12 cellular contexts compared by ENCODE assay signal in genomic region chr10:100506596-100507356, GRCh38. TPM values are rescaled to one million over a fixed set of nuclear protein-coding genes. Genes with fewer than 3 reads are reported as not detected.
DNase-seq lines count a peak whose midpoint lies in the region; ATAC-seq and TF ChIP-seq lines count a peak whose summit lies in the region.
"Had no signal": no experiment of that assay in that cellular context is flagged by ENCODE, and none has a peak within 500 bp of the region (broad histone marks: within the 10 kb centered on the region; RNA-seq: fewer than 3 reads in every experiment).

No MANE protein-coding gene starts in this region.

- CTCF ChIA-PET in activated CD4-positive, alpha-beta T cell treated with anti-CD3 and anti-CD28 coated beads, Interleukin-2, amount 10 ng/mL, durations not matched to agents 7 days and 5 days (lab: Charles Lee), result interaction anchor here (0.9 to 12.7 kb wide), 5 partner anchors 12 to 157 kb away, joined by 3 to 170 read pairs (median 69); partner anchors contain the start of genes NDUFB8 and SEC31B

- TF ChIP-seq CTCF in osteoblast (IDR thresholded peaks at IDR 0.05; ENCODE audit: extremely low read depth, low read depth, low read length), result no peak

- H3K36me3 ChIP-seq in KOPT-K1 (ENCODE audit: insufficient read depth, low read length) (peaks cover 61% of the 10 kb centered on the region), osteoblast (ENCODE audit: insufficient read depth, low read length) (no peaks in the 10 kb centered on the region)
- H3K36me3 ChIP-seq: MG63 had no signal

- no peak overlapping the region for H3K4me2 ChIP-seq in osteoblast (ENCODE audit: insufficient read depth, low read length)
- H3K4me2 ChIP-seq: smooth muscle cell had no signal

- peaks cover 14% of the 10 kb centered on the region for H3K4me1 ChIP-seq in osteoblast (ENCODE audit: insufficient read depth, low read length)

- H3K27ac Mint-ChIP-seq in activated CD4-positive, alpha-beta T cell treated with anti-CD3 and anti-CD28 coated beads, Interleukin-2, amount 10 ng/mL, durations not matched to agents 7 days and 5 days, result peak overlapping the region; percentile 93
- peak overlapping the region; percentile 97 for H3K27ac Mint-ChIP-seq in activated naive CD4-positive, alpha-beta T cell treated with anti-CD3 and anti-CD28 coated beads, Interleukin-2, amount 50 U/mL, for 72 hours
- H3K27ac Mint-ChIP-seq: activated B cell treated with CpG ODN at 0.5 μM for 24 hours had no signal

- no peaks in the 10 kb centered on the region for H3K27me3 Mint-ChIP-seq in activated CD4-positive, alpha-beta T cell treated with anti-CD3 and anti-CD28 coated beads, Interleukin-2, amount 10 ng/mL, durations not matched to agents 7 days and 5 days
- H3K27me3 Mint-ChIP-seq: activated B cell treated with CpG ODN at 0.5 μM for 24 hours had no signal

- peaks cover 97% of the 10 kb centered on the region for H3K4me1 Mint-ChIP-seq in activated CD4-positive, alpha-beta T cell treated with anti-CD3 and anti-CD28 coated beads, Interleukin-2, amount 10 ng/mL, durations not matched to agents 7 days and 5 days
- H3K4me1 Mint-ChIP-seq: activated B cell treated with CpG ODN at 0.5 μM for 24 hours had no signal

- no peak overlapping the region for H2AFZ ChIP-seq in osteoblast (ENCODE audit: low read length)

- H3K9me3 Mint-ChIP-seq in activated CD4-positive, alpha-beta T cell treated with anti-CD3 and anti-CD28 coated beads, Interleukin-2, amount 10 ng/mL, durations not matched to agents 7 days and 5 days, result no peaks in the 10 kb centered on the region
- H3K9me3 Mint-ChIP-seq in activated naive CD4-positive, alpha-beta T cell treated with anti-CD3 and anti-CD28 coated beads, Interleukin-2, amount 50 U/mL, for 72 hours, result no peaks in the 10 kb centered on the region
- H3K9me3 Mint-ChIP-seq: activated B cell treated with CpG ODN at 0.5 μM for 24 hours had no signal

- peak overlapping the region; percentile 99 for H3K27ac ChIP-seq in KOPT-K1 (ENCODE audit: low read depth, low read length, poor library complexity, severe bottlenecking)
- H3K27ac ChIP-seq in osteoblast (ENCODE audit: low read depth, low read length), result peak overlapping the region; percentile 41

- POLR2A ChIA-PET in activated CD4-positive, alpha-beta T cell treated with anti-CD3 and anti-CD28 coated beads, Interleukin-2, amount 10 ng/mL, durations not matched to agents 7 days and 5 days (lab: Charles Lee), result interaction anchor here (0.7 kb wide), 1 partner anchor 220 kb away, joined by 3 read pairs; the partner anchor contains the start of gene BLOC1S2

- peaks cover 60% of the 10 kb centered on the region for H3K36me3 Mint-ChIP-seq in activated CD4-positive, alpha-beta T cell treated with anti-CD3 and anti-CD28 coated beads, Interleukin-2, amount 10 ng/mL, durations not matched to agents 7 days and 5 days (ENCODE audit: low read depth)
- H3K36me3 Mint-ChIP-seq in activated naive CD4-positive, alpha-beta T cell treated with anti-CD3 and anti-CD28 coated beads, Interleukin-2, amount 50 U/mL, for 72 hours, result peaks cover 23 to 56% of the 10 kb centered on the region in 2 donors

- no peak for DNase-seq in activated CD4-positive, alpha-beta T cell treated with anti-CD3 and anti-CD28 coated beads, Interleukin-2, amount 10 ng/mL, durations not matched to agents 7 days and 5 days
- DNase-seq in activated CD4-positive, alpha-beta T cell treated with anti-CD3 and anti-CD28 coated beads for 4 hours, result no peak
- peak in 1 of 2 donors; percentile 34 for DNase-seq in activated naive CD4-positive, alpha-beta T cell treated with anti-CD3 and anti-CD28 coated beads, Interleukin-2, amount 50 U/mL, for 72 hours (ENCODE audit: low spot score in 2 of 2)
- peak; percentile 96 for DNase-seq in osteoblast (ENCODE audit: insufficient read length, low spot score, missing footprints)
- DNase-seq in NCI-H146 treated with DMSO at 0.1 percent for 48 hours (lab: John Stamatoyannopoulos, UW; ENCODE audit: unreplicated experiment), result no peak
- DNase-seq in anterior cingulate cortex (lab: John Stamatoyannopoulos, UW), result no peak
- DNase-seq: activated B cell treated with CpG ODN at 0.5 μM for 24 hours, MG63, SHP77 had no signal

- no peak overlapping the region for H3K4me3 ChIP-seq in osteoblast (ENCODE audit: insufficient read depth, low read length)
- H3K4me3 ChIP-seq: MG63, smooth muscle cell had no signal

- H3K79me2 ChIP-seq in osteoblast (ENCODE audit: insufficient read depth, low read length), result no peaks in the 10 kb centered on the region

- H3K27me3 ChIP-seq in osteoblast (ENCODE audit: insufficient read depth, low read length), result no peaks in the 10 kb centered on the region
- H3K27me3 ChIP-seq: MG63 had no signal

- H4K20me1 ChIP-seq in osteoblast (ENCODE audit: insufficient read depth, low read length), result no peaks in the 10 kb centered on the region

- H3K9me3 ChIP-seq in KOPT-K1 (ENCODE audit: insufficient read depth, low read length, poor library complexity, severe bottlenecking), result no peaks in the 10 kb centered on the region
- no peaks in the 10 kb centered on the region for H3K9me3 ChIP-seq in osteoblast (ENCODE audit: low read depth, low read length)
- H3K9me3 ChIP-seq: MG63 had no signal

- H3K4me3 Mint-ChIP-seq in activated CD4-positive, alpha-beta T cell treated with anti-CD3 and anti-CD28 coated beads, Interleukin-2, amount 10 ng/mL, durations not matched to agents 7 days and 5 days, result peak overlapping the region; percentile 78
- H3K4me3 Mint-ChIP-seq: activated B cell treated with CpG ODN at 0.5 μM for 24 hours had no signal

- ATAC-seq in activated naive CD4-positive, alpha-beta T cell treated with anti-CD3 and anti-CD28 coated beads, Interleukin-2, amount 50 U/mL, for 72 hours, result peak; percentile 59 to 66
- ATAC-seq in GM21423 (IDR thresholded peaks at IDR 0.05; ENCODE audit: unreplicated experiment), result no peak

RNA-seq across cellular contexts. Expression of gene SEC31B, which starts 12.9 kb away (rescaled TPM):
- total RNA-seq in activated CD4-positive, alpha-beta T cell treated with anti-CD3 and anti-CD28 coated beads, Interleukin-2, amount 10 ng/mL, durations not matched to agents 7 days and 5 days, result 100 to 1,000 TPM; 202 to 208 TPM
- total RNA-seq in activated naive CD4-positive, alpha-beta T cell treated with anti-CD3 and anti-CD28 coated beads, Interleukin-2, amount 50 U/mL, for 72 hours, result 100 to 1,000 TPM in 1 of 2 donors, 10 to 100 TPM in 1; 60.8 to 121 TPM
- total RNA-seq in osteoblast, result 5.3 and 5.4 TPM in 2 replicates

RNA-seq across cellular contexts. Expression of gene NDUFB8, which starts 22.9 kb away (rescaled TPM):
- total RNA-seq in activated CD4-positive, alpha-beta T cell treated with anti-CD3 and anti-CD28 coated beads, Interleukin-2, amount 10 ng/mL, durations not matched to agents 7 days and 5 days, result 100 to 1,000 TPM; 241 to 267 TPM
- 100 to 1,000 TPM; 326 to 391 TPM for total RNA-seq in activated naive CD4-positive, alpha-beta T cell treated with anti-CD3 and anti-CD28 coated beads, Interleukin-2, amount 50 U/mL, for 72 hours
- total RNA-seq in osteoblast, result 89.3 and 102 TPM in 2 replicates

RNA-seq across cellular contexts. Expression of gene HIF1AN, which starts 29.0 kb away (rescaled TPM):
- total RNA-seq in activated CD4-positive, alpha-beta T cell treated with anti-CD3 and anti-CD28 coated beads, Interleukin-2, amount 10 ng/mL, durations not matched to agents 7 days and 5 days, result 10 to 100 TPM; 54.9 to 59.3 TPM
- 10 to 100 TPM; 43.7 to 48.1 TPM for total RNA-seq in activated naive CD4-positive, alpha-beta T cell treated with anti-CD3 and anti-CD28 coated beads, Interleukin-2, amount 50 U/mL, for 72 hours
- total RNA-seq in osteoblast, result 12.7 and 15.2 TPM in 2 replicates

RNA-seq across cellular contexts. Expression of gene WNT8B, which starts 44.0 kb away (rescaled TPM):
- total RNA-seq in activated CD4-positive, alpha-beta T cell treated with anti-CD3 and anti-CD28 coated beads, Interleukin-2, amount 10 ng/mL, durations not matched to agents 7 days and 5 days, result under 1 TPM; 0.10 to 0.40 TPM
- total RNA-seq in activated naive CD4-positive, alpha-beta T cell treated with anti-CD3 and anti-CD28 coated beads, Interleukin-2, amount 50 U/mL, for 72 hours, result under 1 TPM; 0.20 to 0.45 TPM
- not detected in 2 replicates for total RNA-seq in osteoblast
- total RNA-seq: activated B cell treated with CpG ODN at 0.5 μM for 24 hours, smooth muscle cell had no signal
